ENCODE assay signal across 16 cellular contexts in genomic region chr4:137524642-137525384, GRCh38.
A peak's percentile ranks its signal among the peaks of the same experiment; 100 is the strongest.
DNase-seq lines count a peak whose midpoint lies in the region; ATAC-seq and TF ChIP-seq lines count a peak whose summit lies in the region.
"Had no signal": no experiment of that assay in that cellular context is flagged by ENCODE, and none has a peak within 500 bp of the region (broad histone marks: within the 10 kb centered on the region; RNA-seq: fewer than 3 reads in every experiment).

No MANE protein-coding gene starts in this region.

- TF ChIP-seq CTCF in choroid plexus epithelial cell (conservative IDR thresholded peaks at IDR 0.05; ENCODE audit: low read depth, low read length) (no peak), nephron progenitor cell (IDR thresholded peaks at IDR 0.05) (no peak)

- H3K27ac Mint-ChIP-seq in nephron progenitor cell = peak overlapping the region; percentile 14
- H3K27ac Mint-ChIP-seq: activated naive CD4-positive, alpha-beta T cell treated with anti-CD3 and anti-CD28 coated beads, Interleukin-2, amount 50 U/mL, for 24 hours; stimulated activated memory B cell treated with anti-CD40 and anti-IgM and Interleukin-4, amounts not matched to agents 10 μg/mL and 1 μg/mL and 100 μg/mL, for 72 hours had no signal

- no peak for ATAC-seq in HG03460 (IDR thresholded peaks at IDR 0.05; ENCODE audit: unreplicated experiment)
- ATAC-seq: activated CD4-positive, CD25-positive, alpha-beta regulatory T cell treated with anti-CD3 and anti-CD28 coated beads, Interleukin-2, amount 50 U/mL, for 24 hours; left lobe of liver; stimulated activated memory B cell treated with anti-CD40 and anti-IgM and Interleukin-4, amounts not matched to agents 10 μg/mL and 1 μg/mL and 100 μg/mL, for 72 hours had no signal

- H3K36me3 Mint-ChIP-seq in nephron progenitor cell (ENCODE audit: low read depth) = peaks cover 88% of the 10 kb centered on the region
- H3K36me3 Mint-ChIP-seq: activated naive CD4-positive, alpha-beta T cell treated with anti-CD3 and anti-CD28 coated beads, Interleukin-2, amount 50 U/mL, for 24 hours; stimulated activated memory B cell treated with anti-CD40 and anti-IgM and Interleukin-4, amounts not matched to agents 10 μg/mL and 1 μg/mL and 100 μg/mL, for 72 hours had no signal

- DNase-seq in AG08395 (ENCODE audit: low spot score) (peak; percentile 26), NCI-H1092 (lab: John Stamatoyannopoulos, UW) (peak; percentile 18), choroid plexus epithelial cell (ENCODE audit: low read depth) (peak; percentile 50), nephron progenitor cell (no peak), retina (no peak), NCI-H748 (lab: John Stamatoyannopoulos, UW; ENCODE audit: unreplicated experiment) (no peak)
- DNase-seq in effector CD8-positive, alpha-beta T cell (lab: John Stamatoyannopoulos, UW) = no peak
- DNase-seq: Caco-2; central memory CD4-positive, alpha-beta T cell; NCI-H526 treated with DMSO at 0.1 percent for 48 hours; T-helper 2 cell had no signal

- no peak overlapping the region for H3K4me3 ChIP-seq in choroid plexus epithelial cell (ENCODE audit: low read depth, low read length)

- H3K9me3 Mint-ChIP-seq in nephron progenitor cell = no peaks in the 10 kb centered on the region
- H3K9me3 Mint-ChIP-seq: activated naive CD4-positive, alpha-beta T cell treated with anti-CD3 and anti-CD28 coated beads, Interleukin-2, amount 50 U/mL, for 24 hours; stimulated activated memory B cell treated with anti-CD40 and anti-IgM and Interleukin-4, amounts not matched to agents 10 μg/mL and 1 μg/mL and 100 μg/mL, for 72 hours had no signal

- peak overlapping the region; percentile 5 for H3K4me3 Mint-ChIP-seq in nephron progenitor cell
- H3K4me3 Mint-ChIP-seq: activated naive CD4-positive, alpha-beta T cell treated with anti-CD3 and anti-CD28 coated beads, Interleukin-2, amount 50 U/mL, for 24 hours; stimulated activated memory B cell treated with anti-CD40 and anti-IgM and Interleukin-4, amounts not matched to agents 10 μg/mL and 1 μg/mL and 100 μg/mL, for 72 hours had no signal

- H3K4me1 Mint-ChIP-seq in nephron progenitor cell = peaks cover 37% of the 10 kb centered on the region
- H3K4me1 Mint-ChIP-seq: activated naive CD4-positive, alpha-beta T cell treated with anti-CD3 and anti-CD28 coated beads, Interleukin-2, amount 50 U/mL, for 24 hours; stimulated activated memory B cell treated with anti-CD40 and anti-IgM and Interleukin-4, amounts not matched to agents 10 μg/mL and 1 μg/mL and 100 μg/mL, for 72 hours had no signal

- no peaks in the 10 kb centered on the region for H3K27me3 Mint-ChIP-seq in nephron progenitor cell (ENCODE audit: low read depth, poor library complexity)
- H3K27me3 Mint-ChIP-seq: activated naive CD4-positive, alpha-beta T cell treated with anti-CD3 and anti-CD28 coated beads, Interleukin-2, amount 50 U/mL, for 24 hours; stimulated activated memory B cell treated with anti-CD40 and anti-IgM and Interleukin-4, amounts not matched to agents 10 μg/mL and 1 μg/mL and 100 μg/mL, for 72 hours had no signal

Comparison
In these comparisons a context has a peak if more than half of its experiments do, and no peak if none do; other contexts are left out.
1. DNase-seq: peak in AG08395 (single experiment), NCI-H1092 (single experiment) and choroid plexus epithelial cell (single experiment); none in nephron progenitor cell (single experiment), effector CD8-positive, alpha-beta T cell (single experiment), retina (single experiment) and NCI-H748 (single experiment).